Comparison of ENCODE assay signal across 27 cellular contexts in genomic region chr4:92064574-92064973, GRCh38.
DNase-seq lines count a peak whose midpoint lies in the region; ATAC-seq, FAIRE-seq and TF ChIP-seq lines count a peak whose summit lies in the region.
"Had no signal": no experiment of that assay in that cellular context is flagged by ENCODE, and none has a peak within 500 bp of the region (broad histone marks: within the 10 kb centered on the region; RNA-seq: fewer than 3 reads in every experiment).

No MANE protein-coding gene starts in this region.

- H3K27me3 ChIP-seq in GM12878 (replicated peaks in 1 of 2; ENCODE audit: control insufficient read depth in 2 of 2, insufficient read depth in 2 of 2, low read length in 1 of 2), result no peaks in the 10 kb centered on the region
- H3K27me3 ChIP-seq in esophagus muscularis mucosa, result no peaks in the 10 kb centered on the region
- H3K27me3 ChIP-seq: BE2C; BLaER1 treated with 17β-estradiol and CSF1 and Interleukin-3, amounts not matched to agents 10 nM and 100 nM had no signal

- no peaks in the 10 kb centered on the region for H3K79me2 ChIP-seq in GM12878 (ENCODE audit: control insufficient read depth, insufficient read depth, low read length)

- POLR2A ChIA-PET in GM12878 (lab: Charles Lee), result no interaction called here

- TF ChIP-seq CTCF in NB4 (IDR thresholded peaks at IDR 0.05; ENCODE audit: low read depth, low read length) (no peak), GM12878 (IDR thresholded peaks at IDR 0.05 in 2 of 3, conservative IDR thresholded peaks at IDR 0.05 in 1 of 3; ENCODE audit: control insufficient read depth in 2 of 3, extremely low read depth in 1 of 3, insufficient read depth in 1 of 3, low read depth in 3 of 3, low read length in 3 of 3) (no peak), esophagus muscularis mucosa (IDR thresholded peaks at IDR 0.05) (no peak)

- in situ Hi-C loops in GM12878 (cut with MboI), result no loop called here

- CTCF ChIA-PET in GM12878 (lab: Yijun Ruan, JAX), result no interaction called here

- SMC1A ChIA-PET in GM12878 (lab: Charles Lee; ENCODE audit: uncharacterized antibody, unreplicated experiment), result no interaction called here

- H3K36me3 ChIP-seq in GM12878 (ENCODE audit: control insufficient read depth in 2 of 2, insufficient read depth in 2 of 2, low read length in 1 of 2) (no peaks in the 10 kb centered on the region), esophagus muscularis mucosa (no peaks in the 10 kb centered on the region)
- H3K36me3 ChIP-seq: BE2C; BLaER1 treated with 17β-estradiol and CSF1 and Interleukin-3, amounts not matched to agents 10 nM and 100 nM had no signal

- no peak overlapping the region for H3K4me3 Mint-ChIP-seq in activated CD4-positive, alpha-beta T cell treated with anti-CD3 and anti-CD28 coated beads, Interleukin-2, amount 10 ng/mL, durations not matched to agents 24 days and 14 days
- H3K4me3 Mint-ChIP-seq: CD14-positive monocyte; CD4-positive, alpha-beta T cell; CD8-positive, alpha-beta memory T cell had no signal

- no peak for FAIRE-seq in GM12878 (lab: Jason Lieb, UNC)
- FAIRE-seq: A549, D721Med, GM12892, GM19239, H1 had no signal

- H3K9me3 ChIP-seq in GM12878 (replicated peaks; ENCODE audit: control insufficient read depth, insufficient read depth, low read length) (no peaks in the 10 kb centered on the region), esophagus muscularis mucosa (no peaks in the 10 kb centered on the region)
- H3K9me3 ChIP-seq: A549, BE2C had no signal

- no peak overlapping the region for H3K4me3 ChIP-seq in NB4 (ENCODE audit: low read depth, low read length)
- no peak overlapping the region for H3K4me3 ChIP-seq in GM12878
- H3K4me3 ChIP-seq in esophagus muscularis mucosa, result no peak overlapping the region
- H3K4me3 ChIP-seq: A549; BLaER1 treated with 17β-estradiol and CSF1 and Interleukin-3, amounts not matched to agents 10 nM and 100 nM; GM23248 had no signal

- TF ChIP-seq POLR2A in NB4 (IDR thresholded peaks at IDR 0.05; ENCODE audit: extremely low read depth, insufficient read length), result no peak
- no peak for TF ChIP-seq POLR2A in GM12878 (IDR thresholded peaks at IDR 0.05; ENCODE audit: low read depth, low read length)
- no peak for TF ChIP-seq POLR2A in esophagus muscularis mucosa (IDR thresholded peaks at IDR 0.05; ENCODE audit: low read depth)

- no peak for TF ChIP-seq RAD21 in GM12878 (IDR thresholded peaks at IDR 0.05; ENCODE audit: insufficient read depth, low read depth, low read length)

- no peak overlapping the region for H3K27ac Mint-ChIP-seq in activated CD4-positive, alpha-beta T cell treated with anti-CD3 and anti-CD28 coated beads, Interleukin-2, amount 10 ng/mL, durations not matched to agents 24 days and 14 days
- H3K27ac Mint-ChIP-seq: CD4-positive, alpha-beta T cell; CD8-positive, alpha-beta memory T cell had no signal

- BruUV-seq in GM12878 (replicated peaks; lab: Mats Ljungman, UMichigan), result no TSS peak

- TF ChIP-seq EP300 in GM12878 (IDR thresholded peaks at IDR 0.05; ENCODE audit: borderline replicate concordance in 1 of 2, control insufficient read depth in 1 of 2, low read depth in 2 of 2, low read length in 2 of 2) (no peak), esophagus muscularis mucosa (IDR thresholded peaks at IDR 0.05) (no peak)

- H3K27ac ChIP-seq in GM12878 (ENCODE audit: control insufficient read depth, insufficient read depth) (no peak overlapping the region), esophagus muscularis mucosa (replicated peaks in 1 of 4) (no peak overlapping the region)
- H3K27ac ChIP-seq: A549; BLaER1 treated with 17β-estradiol and CSF1 and Interleukin-3, amounts not matched to agents 10 nM and 100 nM; GM23248 had no signal

- H3K9ac ChIP-seq in GM12878 (ENCODE audit: control insufficient read depth, insufficient read depth, low read length), result no peak overlapping the region
- H3K9ac ChIP-seq: BLaER1 treated with 17β-estradiol and CSF1 and Interleukin-3, amounts not matched to agents 10 nM and 100 nM; GM23248 had no signal

- DNase-seq in SIG-M5 treated with dmso at 0.1 percent for 504 hours (lab: John Stamatoyannopoulos, UW; ENCODE audit: unreplicated experiment), result peak; percentile 0
- DNase-seq in SIG-M5 (lab: John Stamatoyannopoulos, UW), result no peak
- DNase-seq in NB4 (ENCODE audit: low read depth), result peak; percentile 2
- no peak for DNase-seq in GM12878 (ENCODE audit: low read depth, low spot score)
- no peak for DNase-seq in esophagus muscularis mucosa (ENCODE audit: extremely low spot score)
- no peak for DNase-seq in glomerular visceral epithelial cell (ENCODE audit: extremely low spot score)
- DNase-seq in activated CD4-positive, alpha-beta T cell treated with anti-CD3 and anti-CD28 coated beads, Interleukin-2, amount 10 ng/mL, durations not matched to agents 24 days and 14 days, result no peak
- DNase-seq: 8988T; ACHN; AML-193; BE2C; CD4-positive, alpha-beta T cell; CD8-positive, alpha-beta memory T cell; DMS 273 treated with DMSO at 0.1 percent for 48 hours; DMS79; EL; GDM1; GM23248; H7; HCEC 1CT had no signal

- no peaks in the 10 kb centered on the region for H3K27me3 Mint-ChIP-seq in activated CD4-positive, alpha-beta T cell treated with anti-CD3 and anti-CD28 coated beads, Interleukin-2, amount 10 ng/mL, durations not matched to agents 24 days and 14 days
- H3K27me3 Mint-ChIP-seq: CD4-positive, alpha-beta T cell had no signal

- RAD21 ChIA-PET in GM12878 (lab: Charles Lee; ENCODE audit: unreplicated experiment), result no interaction called here

- H2AFZ ChIP-seq in GM12878 (ENCODE audit: control insufficient read depth, low read depth, low read length), result no peak overlapping the region
- H2AFZ ChIP-seq: GM23248 had no signal

- no peaks in the 10 kb centered on the region for H4K20me1 ChIP-seq in GM12878 (ENCODE audit: control insufficient read depth, insufficient read depth)
- H4K20me1 ChIP-seq: BLaER1 treated with 17β-estradiol and CSF1 and Interleukin-3, amounts not matched to agents 10 nM and 100 nM had no signal

- no peak overlapping the region for H3K4me2 ChIP-seq in GM12878 (ENCODE audit: control insufficient read depth, insufficient read depth)
- H3K4me2 ChIP-seq: A549; BLaER1 treated with 17β-estradiol and CSF1 and Interleukin-3, amounts not matched to agents 10 nM and 100 nM had no signal

- H3K36me3 Mint-ChIP-seq in activated CD4-positive, alpha-beta T cell treated with anti-CD3 and anti-CD28 coated beads, Interleukin-2, amount 10 ng/mL, durations not matched to agents 24 days and 14 days (ENCODE audit: low read depth), result no peaks in the 10 kb centered on the region
- H3K36me3 Mint-ChIP-seq: CD14-positive monocyte; CD8-positive, alpha-beta memory T cell had no signal

- intact Hi-C loops in GM12878 (cut with micrococcal nuclease; ENCODE audit: unreplicated experiment), result no loop called here
- intact Hi-C loops in esophagus muscularis mucosa (cut with DNase I), result no loop called here
- intact Hi-C loops in activated CD4-positive, alpha-beta T cell treated with anti-CD3 and anti-CD28 coated beads, Interleukin-2, amount 10 ng/mL, durations not matched to agents 24 days and 14 days (cut with micrococcal nuclease), result no loop called here

- peaks cover 6% of the 10 kb centered on the region for H3K9me3 Mint-ChIP-seq in activated CD4-positive, alpha-beta T cell treated with anti-CD3 and anti-CD28 coated beads, Interleukin-2, amount 10 ng/mL, durations not matched to agents 24 days and 14 days

- peak; percentile 60 for ATAC-seq in GM12878
- ATAC-seq: A549 had no signal

- H3K4me1 ChIP-seq in GM12878 (ENCODE audit: control insufficient read depth, insufficient read depth, low read length) (no peaks in the 10 kb centered on the region), esophagus muscularis mucosa (no peaks in the 10 kb centered on the region)
- H3K4me1 ChIP-seq: A549; BE2C; BLaER1 treated with 17β-estradiol and CSF1 and Interleukin-3, amounts not matched to agents 10 nM and 100 nM had no signal

- H3K4me1 Mint-ChIP-seq in activated CD4-positive, alpha-beta T cell treated with anti-CD3 and anti-CD28 coated beads, Interleukin-2, amount 10 ng/mL, durations not matched to agents 24 days and 14 days, result no peaks in the 10 kb centered on the region
- H3K4me1 Mint-ChIP-seq: CD14-positive monocyte; CD8-positive, alpha-beta memory T cell had no signal

- WGBS in GM12878 (ENCODE audit: insufficient coverage, insufficient replicate concordance, low lambda C conversion rate, missing lambda C conversion rate), result 7% methylated on average over 4 of the region's 4 CpGs
- 77% methylated on average over 2 of the region's 4 CpGs for WGBS in esophagus muscularis mucosa

TF ChIP-seq in GM12878, 131 proteins besides CTCF, POLR2A, EP300 and RAD21:
- TF ChIP-seq E2F8 (IDR thresholded peaks at IDR 0.05; ENCODE audit: low read depth, partially characterized antibody), result no peak
- peak; percentile 54; the same call in 1 of the 2 replicates for TF ChIP-seq SPI1 (IDR thresholded peaks at IDR 0.05; ENCODE audit: borderline replicate concordance, insufficient read depth, low read depth, low read length)
TF ChIP-seq in GM12878: peak in this region for 1.

Comparison
In these comparisons a context has a peak if more than half of its experiments do, and no peak if none do; other contexts are left out.
1. DNase-seq: peak in SIG-M5 treated with dmso at 0.1 percent for 504 hours (single experiment) and NB4 (single experiment); none in SIG-M5 (single experiment), GM12878 (single experiment), esophagus muscularis mucosa (single experiment), glomerular visceral epithelial cell (single experiment) and activated CD4-positive, alpha-beta T cell treated with anti-CD3 and anti-CD28 coated beads, Interleukin-2, amount 10 ng/mL, durations not matched to agents 24 days and 14 days (single experiment).